ENCODE assay signal across 3 cellular contexts in genomic region chr1:16936580-16936979, GRCh38. TPM values are rescaled to one million over a fixed set of nuclear protein-coding genes. Genes with fewer than 3 reads are reported as not detected.
"Had no signal": no experiment of that assay in that cellular context is flagged by ENCODE, and none has a peak within 500 bp of the region (broad histone marks: within the 10 kb centered on the region; RNA-seq: fewer than 3 reads in every experiment).

No MANE protein-coding gene starts in this region.

RNA-seq across cellular contexts. Expression of gene RNU1-2, which starts 40.8 kb away (rescaled TPM):
- total RNA-seq: GM23338 had no signal
- polyA plus RNA-seq: GM23338, IMR-90 had no signal

RNA-seq across cellular contexts. Expression of gene MFAP2, which starts 43.8 kb away (rescaled TPM):
- total RNA-seq: K562 had no signal
- polyA plus RNA-seq: K562 had no signal
